In the genomic region with DNA sequence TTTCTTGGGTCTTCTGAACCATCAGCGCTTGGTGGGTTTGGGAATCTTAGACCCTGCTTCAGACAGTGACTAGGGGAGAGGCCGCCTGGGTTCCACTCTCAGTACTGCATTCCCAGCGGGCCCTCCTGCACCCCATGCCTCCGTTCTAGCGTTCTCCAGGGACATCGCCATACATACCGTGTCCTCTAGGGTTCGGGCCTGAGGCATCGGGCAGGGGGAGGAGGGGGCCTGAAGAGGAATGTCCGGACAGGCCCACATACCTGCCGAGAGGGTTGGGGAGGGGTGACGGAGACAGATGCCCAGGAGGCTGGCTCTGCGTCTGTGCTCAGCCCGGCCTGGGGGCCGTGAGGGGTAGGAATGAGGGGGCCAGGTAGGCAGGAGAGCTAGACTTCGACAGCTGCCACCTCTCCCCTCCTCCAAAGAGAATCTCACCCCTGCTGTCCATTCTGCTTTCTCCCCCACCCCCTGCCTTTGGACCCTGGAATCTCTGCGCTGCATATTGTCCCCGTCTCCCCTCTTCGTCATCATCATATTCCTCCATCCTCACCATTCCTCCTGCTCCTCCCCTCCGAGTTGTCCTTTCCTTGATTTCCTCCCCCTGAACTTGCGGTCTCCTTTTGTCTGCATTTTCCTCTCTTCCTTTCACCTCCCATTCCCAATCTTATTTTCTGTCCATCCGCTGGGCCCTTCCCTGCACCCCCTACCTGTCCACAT, we compare ENCODE assay signal across 17 cellular contexts. TPM values are rescaled to one million over a fixed set of nuclear protein-coding genes. Genes with fewer than 3 reads are reported as not detected.
A peak's percentile ranks its signal among the peaks of the same experiment; 100 is the strongest.
DNase-seq lines count a peak whose midpoint lies in the region; ATAC-seq and TF ChIP-seq lines count a peak whose summit lies in the region.
"Had no signal": no experiment of that assay in that cellular context is flagged by ENCODE, and none has a peak within 500 bp of the region (broad histone marks: within the 10 kb centered on the region; RNA-seq: fewer than 3 reads in every experiment).

No MANE protein-coding gene starts in this region.

- H3K27me3 ChIP-seq in Karpas-422 (ENCODE audit: low read length): no peaks in the 10 kb centered on the region

- H3K79me2 ChIP-seq in Karpas-422 (ENCODE audit: low read length): peaks cover 7% of the 10 kb centered on the region; the same call in 1 of the 2 replicates

- peaks cover 28% of the 10 kb centered on the region for H3K4me1 Mint-ChIP-seq in activated T-cell treated with anti-CD3 and anti-CD28 coated beads, Interleukin-2, amount 50 U/mL, for 24 hours (ENCODE audit: low read depth)
- H3K4me1 Mint-ChIP-seq in glutamatergic neuron (ENCODE audit: low read depth, unreplicated experiment): peaks cover 17% of the 10 kb centered on the region
- H3K4me1 Mint-ChIP-seq in progenitor cell of endocrine pancreas (ENCODE audit: low read depth): peaks cover 3% of the 10 kb centered on the region

- peak overlapping the region; percentile 83 for H3K4me2 ChIP-seq in Karpas-422 (ENCODE audit: low read depth, low read length, poor library complexity, severe bottlenecking)

- peak overlapping the region; percentile 85 for H3K9ac ChIP-seq in Karpas-422 (ENCODE audit: low read length)
- H3K9ac ChIP-seq: GM23248 had no signal

- H3K36me3 ChIP-seq in Karpas-422 (ENCODE audit: insufficient read depth, low read length): no peaks in the 10 kb centered on the region; the same call in 1 of the 2 replicates
- H3K36me3 ChIP-seq: gastroesophageal sphincter, upper lobe of right lung had no signal

- H2AFZ ChIP-seq in Karpas-422 (ENCODE audit: low read length): no peak overlapping the region
- H2AFZ ChIP-seq: GM23248 had no signal

- no peaks in the 10 kb centered on the region for H3K9me3 ChIP-seq in Karpas-422 (ENCODE audit: low read length)
- H3K9me3 ChIP-seq: gastroesophageal sphincter, upper lobe of right lung had no signal

- no peaks in the 10 kb centered on the region for H3K9me3 Mint-ChIP-seq in activated T-cell treated with anti-CD3 and anti-CD28 coated beads, Interleukin-2, amount 50 U/mL, for 24 hours
- H3K9me3 Mint-ChIP-seq in glutamatergic neuron (ENCODE audit: unreplicated experiment) (peaks cover 5% of the 10 kb centered on the region), progenitor cell of endocrine pancreas (ENCODE audit: low read depth) (peaks cover 4% of the 10 kb centered on the region)
- H3K9me3 Mint-ChIP-seq: T-helper 1 cell treated with Interleukin-12 subunit alpha and Interleukin-12 subunit beta and Interleukin-4 antibody, amounts not matched to agents 30 μg/mL and 1 μg/mL, for 36 hours had no signal

- peak overlapping the region; percentile 75 for H3K4me3 ChIP-seq in Karpas-422 (ENCODE audit: low read length)
- H3K4me3 ChIP-seq: gastroesophageal sphincter, GM12878, GM23248, upper lobe of right lung had no signal

- H3K9me2 ChIP-seq in Karpas-422 (replicated peaks; ENCODE audit: insufficient read depth, low read length): no peaks in the 10 kb centered on the region

- no peak for TF ChIP-seq CTCF in glutamatergic neuron (IDR thresholded peaks at IDR 0.05; ENCODE audit: partially characterized antibody, unreplicated experiment)
- TF ChIP-seq CTCF in progenitor cell of endocrine pancreas (IDR thresholded peaks at IDR 0.05; ENCODE audit: unreplicated experiment): peak; percentile 11

- H3K27ac ChIP-seq in Karpas-422 (ENCODE audit: low read length): no peak overlapping the region
- H3K27ac ChIP-seq: epithelial cell of prostate, gastroesophageal sphincter, GM23248, upper lobe of right lung had no signal

- ATAC-seq in GM21619 (IDR thresholded peaks at IDR 0.05; ENCODE audit: unreplicated experiment): no peak
- ATAC-seq: gastroesophageal sphincter, upper lobe of right lung had no signal

- peak overlapping the region; percentile 6 for H3K4me3 Mint-ChIP-seq in activated T-cell treated with anti-CD3 and anti-CD28 coated beads, Interleukin-2, amount 50 U/mL, for 24 hours
- H3K4me3 Mint-ChIP-seq in glutamatergic neuron (ENCODE audit: unreplicated experiment): peak overlapping the region; percentile 59
- no peak overlapping the region for H3K4me3 Mint-ChIP-seq in progenitor cell of endocrine pancreas (ENCODE audit: low read depth)
- H3K4me3 Mint-ChIP-seq: T-helper 1 cell treated with Interleukin-12 subunit alpha and Interleukin-12 subunit beta and Interleukin-4 antibody, amounts not matched to agents 30 μg/mL and 1 μg/mL, for 36 hours had no signal

- no peak overlapping the region for H3K27ac Mint-ChIP-seq in activated T-cell treated with anti-CD3 and anti-CD28 coated beads, Interleukin-2, amount 50 U/mL, for 24 hours
- H3K27ac Mint-ChIP-seq in glutamatergic neuron (ENCODE audit: unreplicated experiment): no peak overlapping the region
- H3K27ac Mint-ChIP-seq in progenitor cell of endocrine pancreas: no peak overlapping the region
- H3K27ac Mint-ChIP-seq: T-helper 1 cell treated with Interleukin-12 subunit alpha and Interleukin-12 subunit beta and Interleukin-4 antibody, amounts not matched to agents 30 μg/mL and 1 μg/mL, for 36 hours had no signal

- peaks cover 4% of the 10 kb centered on the region; the same call in 1 of the 2 replicates for H4K20me1 ChIP-seq in Karpas-422 (ENCODE audit: insufficient read depth, low read depth, low read length)

- peaks cover 78% of the 10 kb centered on the region for H3K27me3 Mint-ChIP-seq in activated T-cell treated with anti-CD3 and anti-CD28 coated beads, Interleukin-2, amount 50 U/mL, for 24 hours
- H3K27me3 Mint-ChIP-seq in glutamatergic neuron (ENCODE audit: unreplicated experiment): peaks cover 30% of the 10 kb centered on the region
- peaks cover 88% of the 10 kb centered on the region for H3K27me3 Mint-ChIP-seq in progenitor cell of endocrine pancreas

- DNase-seq in activated T-cell treated with anti-CD3 and anti-CD28 coated beads, Interleukin-2, amount 50 U/mL, for 24 hours: no peak
- no peak for DNase-seq in activated T-cell treated with anti-CD3 and anti-CD28 coated beads for 4 hours
- no peak for DNase-seq in Karpas-422
- DNase-seq in glutamatergic neuron: no peak
- DNase-seq in progenitor cell of endocrine pancreas (ENCODE audit: low spot score, unreplicated experiment): no peak
- DNase-seq in hypothalamus (lab: John Stamatoyannopoulos, UW): no peak
- DNase-seq in NCI-H2029 treated with DMSO at 0.1 percent for 48 hours (lab: John Stamatoyannopoulos, UW): no peak
- DNase-seq: GM23248; mesenchymal stem cell; stimulated activated CD4-positive, alpha-beta T cell treated with anti-CD3 and anti-CD28 coated beads, Interleukin-4, amount 100 ng/mL, for 4 hours; upper lobe of right lung had no signal

- H3K36me3 Mint-ChIP-seq in activated T-cell treated with anti-CD3 and anti-CD28 coated beads, Interleukin-2, amount 50 U/mL, for 24 hours (ENCODE audit: low read depth): no peaks in the 10 kb centered on the region
- H3K36me3 Mint-ChIP-seq in glutamatergic neuron (ENCODE audit: unreplicated experiment) (peaks cover 6% of the 10 kb centered on the region), progenitor cell of endocrine pancreas (ENCODE audit: insufficient read depth) (peaks cover 1% of the 10 kb centered on the region)

- peaks cover 22% of the 10 kb centered on the region for H3K4me1 ChIP-seq in Karpas-422 (ENCODE audit: low read length)

RNA-seq across cellular contexts. Expression of a gene that starts 7.8 kb away (rescaled TPM):
- 2.9 and 3.8 TPM in 2 replicates for total RNA-seq in Karpas-422 (2014; rRNA removed; shearing (Covaris generic); ENCODE audit: low replicate concordance)
- total RNA-seq in glutamatergic neuron (ENCODE audit: unreplicated experiment): 0.17 TPM
- not detected in 2 replicates for total RNA-seq in progenitor cell of endocrine pancreas
- total RNA-seq: gastroesophageal sphincter, GM23248, osteoblast had no signal

RNA-seq across cellular contexts. Expression of a gene that starts 13.2 kb away (rescaled TPM):
- total RNA-seq in Karpas-422 (2014; rRNA removed; shearing (Covaris generic); ENCODE audit: low replicate concordance): 7.8 and 7.9 TPM in 2 replicates
- total RNA-seq in glutamatergic neuron (ENCODE audit: unreplicated experiment): 0.66 TPM
- 0.72 and 1.5 TPM in 2 replicates for total RNA-seq in progenitor cell of endocrine pancreas
- total RNA-seq: GM23248, osteoblast, upper lobe of right lung had no signal

RNA-seq across cellular contexts. Expression of a gene that starts 41.2 kb away (rescaled TPM):
- total RNA-seq in Karpas-422 (2014; rRNA removed; shearing (Covaris generic); ENCODE audit: low replicate concordance): not detected in 2 replicates
- total RNA-seq in glutamatergic neuron (ENCODE audit: unreplicated experiment) (not detected), progenitor cell of endocrine pancreas (not detected in 2 replicates)
- total RNA-seq: gastroesophageal sphincter, GM23248, upper lobe of right lung had no signal
